20 cellular contexts compared by ENCODE assay signal in genomic region chr10:104802941-104803340, GRCh38.
DNase-seq lines count a peak whose midpoint lies in the region; ATAC-seq and TF ChIP-seq lines count a peak whose summit lies in the region.
"Had no signal": no experiment of that assay in that cellular context is flagged by ENCODE, and none has a peak within 500 bp of the region (broad histone marks: within the 10 kb centered on the region; RNA-seq: fewer than 3 reads in every experiment).

No MANE protein-coding gene starts in this region.

- H4K20me1 ChIP-seq in PC-3 (ENCODE audit: low read length), result no peaks in the 10 kb centered on the region
- H4K20me1 ChIP-seq: BLaER1 had no signal

- CTCF ChIA-PET in PC-3 (lab: Charles Lee), result no interaction called here

- H3K36me3 ChIP-seq in PC-3 (ENCODE audit: low read depth, low read length), result no peaks in the 10 kb centered on the region
- H3K36me3 ChIP-seq: BLaER1 had no signal

- no peaks in the 10 kb centered on the region for H3K79me2 ChIP-seq in PC-3 (ENCODE audit: low read length)

- in situ Hi-C loops in Caki2 (cut with HindIII; ENCODE audit: low pct_unique_long_range_greater_than_20kb, low sequenced_read_pairs), result no loop called here

- no peaks in the 10 kb centered on the region for H3K4me1 ChIP-seq in PC-3 (ENCODE audit: insufficient read depth, low read length)
- H3K4me1 ChIP-seq: Caco-2 had no signal

- no TSS peak for BruUV-seq in PC-3 (replicated peaks; lab: Mats Ljungman, UMichigan)

- no peak overlapping the region for H2AFZ ChIP-seq in PC-3 (ENCODE audit: low read length)
- H2AFZ ChIP-seq: GM23338 had no signal

- H3K27me3 ChIP-seq in PC-3 (ENCODE audit: low read length), result no peaks in the 10 kb centered on the region
- H3K27me3 ChIP-seq: BLaER1 had no signal

- POLR2A ChIA-PET in PC-3 (lab: Charles Lee; ENCODE audit: unreplicated experiment), result no interaction called here

- no peaks in the 10 kb centered on the region for H3F3A ChIP-seq in PC-3 (ENCODE audit: low read length, unreplicated experiment)

- no peak overlapping the region for H3K4me3 ChIP-seq in retinal pigment epithelial cell (ENCODE audit: low read length)
- H3K4me3 ChIP-seq in PC-3 (ENCODE audit: low read length), result no peak overlapping the region
- H3K4me3 ChIP-seq: BLaER1, GM12878, GM23338 had no signal

- H3K4me2 ChIP-seq in PC-3 (ENCODE audit: low read length), result no peak overlapping the region
- H3K4me2 ChIP-seq: BLaER1, GM23338 had no signal

- intact Hi-C loops in PC-3 (cut with micrococcal nuclease), result no loop called here

- no peaks in the 10 kb centered on the region for H3K9me3 ChIP-seq in PC-3 (ENCODE audit: low read length)
- H3K9me3 ChIP-seq: Caco-2 had no signal

- no peaks in the 10 kb centered on the region for H3K9me2 ChIP-seq in PC-3 (replicated peaks; ENCODE audit: low read length)

- peak; percentile 19 for DNase-seq in Caki2 (ENCODE audit: low read depth)
- peak; percentile 44 for DNase-seq in kidney tubule cell (ENCODE audit: low spot score)
- DNase-seq in retinal pigment epithelial cell (ENCODE audit: low read depth), result peak; percentile 6
- DNase-seq in PC-3, result no peak
- no peak for DNase-seq in hepatic stellate cell (ENCODE audit: low spot score)
- DNase-seq: Caco-2; CD4-positive, CD25-positive, alpha-beta regulatory T cell; CD8-positive, alpha-beta T cell; DMS 273 treated with DMSO at 0.1 percent for 48 hours; DMS79; EL; GDM1; H9 had no signal

- H3K9ac ChIP-seq in PC-3 (ENCODE audit: low read length), result no peak overlapping the region
- H3K9ac ChIP-seq: BLaER1 had no signal

- ATAC-seq in HG02759 (IDR thresholded peaks at IDR 0.05; ENCODE audit: unreplicated experiment) (no peak), PC-3 (no peak)
- ATAC-seq: CD8-positive, alpha-beta T cell; GM12878; GM23338; HCT116 had no signal

- H3K27ac ChIP-seq in PC-3 (ENCODE audit: low read length), result no peak overlapping the region
- H3K27ac ChIP-seq: 22Rv1, BLaER1, C4-2B had no signal

- TF ChIP-seq CTCF in retinal pigment epithelial cell (conservative IDR thresholded peaks at IDR 0.05; ENCODE audit: low read depth, low read length) (no peak), PC-3 (conservative IDR thresholded peaks at IDR 0.05; ENCODE audit: low read depth, low read length) (no peak)

Comparison
In these comparisons a context has a peak if more than half of its experiments do, and no peak if none do; other contexts are left out.
1. DNase-seq: peak in Caki2 (single experiment), kidney tubule cell (single experiment) and retinal pigment epithelial cell (single experiment); none in PC-3 (single experiment) and hepatic stellate cell (single experiment).